In the genomic region with DNA sequence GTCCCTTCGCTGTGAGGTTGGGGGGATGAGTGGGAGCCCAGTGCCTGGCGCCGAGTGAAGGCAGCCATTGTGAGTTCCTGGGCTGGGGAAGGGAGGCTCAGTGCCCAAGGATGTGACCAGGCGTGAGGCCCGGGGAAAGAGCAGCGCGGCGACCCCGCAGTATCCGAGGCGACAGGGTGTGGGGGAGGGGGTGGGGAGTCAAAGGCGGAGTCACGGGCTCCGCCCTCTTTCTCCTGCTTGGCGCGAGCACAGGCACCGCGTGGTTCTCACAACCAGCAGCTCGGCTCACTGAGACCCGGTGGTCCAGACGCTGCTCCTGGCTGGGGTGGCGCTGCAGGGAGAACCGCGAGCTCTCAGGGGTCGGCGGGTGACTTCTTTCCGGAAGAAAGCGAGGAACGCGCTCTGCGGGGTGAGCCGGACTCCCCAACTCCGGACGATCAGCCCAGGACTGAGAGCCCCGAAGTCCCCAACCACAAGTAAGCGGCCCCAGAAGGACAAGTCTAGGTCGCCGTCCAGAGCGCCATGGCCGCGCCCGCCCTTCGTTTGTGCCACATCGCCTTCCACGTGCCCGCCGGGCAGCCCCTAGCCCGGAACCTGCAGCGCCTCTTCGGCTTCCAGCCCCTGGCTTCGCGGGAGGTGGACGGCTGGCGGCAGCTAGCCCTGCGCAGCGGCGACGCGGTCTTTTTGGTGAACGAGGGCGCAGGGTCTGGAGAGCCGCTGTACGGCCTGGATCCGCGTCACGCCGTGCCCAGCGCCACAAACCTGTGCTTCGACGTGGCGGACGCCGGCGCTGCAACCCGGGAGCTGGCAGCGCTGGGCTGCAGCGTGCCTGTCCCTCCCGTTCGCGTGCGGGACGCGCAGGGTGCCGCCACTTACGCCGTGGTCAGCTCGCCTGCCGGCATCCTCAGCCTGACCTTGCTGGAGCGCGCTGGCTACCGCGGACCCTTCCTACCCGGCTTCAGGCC, we compare ENCODE assay signal across 7 cellular contexts. TPM values are rescaled to one million over a fixed set of nuclear protein-coding genes. Genes with fewer than 3 reads are reported as not detected.
A peak's percentile ranks its signal among the peaks of the same experiment; 100 is the strongest.
DNase-seq lines count a peak whose midpoint lies in the region; ATAC-seq and TF ChIP-seq lines count a peak whose summit lies in the region.

Gene HPDL, plus strand, starts transcription at position 269 of the 965 bp plus-strand sequence. Its CDS starts 254 bp downstream, at position 523.

- no peak for TF ChIP-seq CTCF in WTC11 (IDR thresholded peaks at IDR 0.05)

- CTCF ChIA-PET in WTC11 (lab: Charles Lee), result interaction anchor here (0.5 to 4.4 kb wide), 7 partner anchors 13 to 409 kb away, joined by 3 to 32 read pairs (median 7); partner anchors contain the start of genes MUTYH, TOE1 and UROD

- DNase-seq in NCI-H1092 treated with DMSO at 0.1 percent for 48 hours (lab: John Stamatoyannopoulos, UW) (peak; percentile 86), WTC11 (ENCODE audit: low spot score) (peak; percentile 86), cerebellar cortex (ENCODE audit: low spot score) (peak; percentile 55), kidney tubule cell (ENCODE audit: low spot score) (peak; percentile 36)
- peak; percentile 59 to 69 for DNase-seq in stimulated activated CD4-positive, alpha-beta T cell treated with anti-CD3 and anti-CD28 coated beads, Interleukin-1b, Interleukin-23, amount 100 ng/mL, for 4 hours (ENCODE audit: low read depth in 2 of 2)

- H3K4me3 Mint-ChIP-seq in WTC11, result peak within 1 kb of the TSS; percentile 70

- peak within 1 kb of the TSS; percentile 79 for H3K27ac Mint-ChIP-seq in WTC11

- no peak for ATAC-seq in GM18505 (IDR thresholded peaks at IDR 0.05; ENCODE audit: unreplicated experiment)
- ATAC-seq in WTC11, result peak; percentile 83
- no peak for ATAC-seq in GM19328 (IDR thresholded peaks at IDR 0.05; ENCODE audit: unreplicated experiment)

- peaks cover 46% of the 10 kb centered on the region for H3K4me1 Mint-ChIP-seq in WTC11

- H3K27me3 Mint-ChIP-seq in WTC11 (ENCODE audit: low read depth), result no peaks in the 10 kb centered on the region; the same call in 1 of the 2 replicates

- H3K36me3 Mint-ChIP-seq in WTC11, result peaks cover 23% of the 10 kb centered on the region

- H3K9me3 Mint-ChIP-seq in WTC11, result peaks cover 9% of the 10 kb centered on the region

- POLR2A ChIA-PET in WTC11 (lab: Charles Lee), result interaction anchor here (0.6 to 4.4 kb wide), 10 partner anchors 8 to 316 kb away, joined by 3 to 54 read pairs (median 5); partner anchors contain the start of genes CCDC163, HECTD3, MMACHC and MUTYH

- peak; percentile 82 for TF ChIP-seq POLR2A in GM18505 (IDR thresholded peaks at IDR 0.05; ENCODE audit: borderline replicate concordance, extremely low read depth, insufficient read depth, insufficient read length)

TF ChIP-seq in WTC11, 78 proteins besides CTCF, POLR2A, EP300 and RAD21 (continues in another document):
- TF ChIP-seq, protein P1, sequence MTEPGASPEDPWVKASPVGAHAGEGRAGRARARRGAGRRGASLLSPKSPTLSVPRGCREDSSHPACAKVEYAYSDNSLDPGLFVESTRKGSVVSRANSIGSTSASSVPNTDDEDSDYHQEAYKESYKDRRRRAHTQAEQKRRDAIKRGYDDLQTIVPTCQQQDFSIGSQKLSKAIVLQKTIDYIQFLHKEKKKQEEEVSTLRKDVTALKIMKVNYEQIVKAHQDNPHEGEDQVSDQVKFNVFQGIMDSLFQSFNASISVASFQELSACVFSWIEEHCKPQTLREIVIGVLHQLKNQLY (CRISPR knock-in tag; IDR thresholded peaks at IDR 0.05), result peak; percentile 88; the same call in 1 of the 2 replicates
- TF ChIP-seq ATF1 (CRISPR knock-in tag; IDR thresholded peaks at IDR 0.05) (peak; percentile 54; the same call in 1 of the 2 replicates), SMAD3 (CRISPR knock-in tag; IDR thresholded peaks at IDR 0.05; ENCODE audit: borderline replicate concordance) (peak; percentile 87; the same call in 1 of the 2 replicates), ZNF317 (CRISPR knock-in tag; IDR thresholded peaks at IDR 0.05; ENCODE audit: borderline replicate concordance, low read depth) (peak; percentile 50; the same call in 1 of the 2 replicates), ZNF281 (CRISPR knock-in tag; IDR thresholded peaks at IDR 0.05) (peak; percentile 91), CBFB (CRISPR knock-in tag; IDR thresholded peaks at IDR 0.05; ENCODE audit: low read depth) (peak; percentile 74; the same call in 1 of the 2 replicates), TP53 (CRISPR knock-in tag; IDR thresholded peaks at IDR 0.05) (peak; percentile 79; the same call in 1 of the 2 replicates), ATF6 (CRISPR knock-in tag; IDR thresholded peaks at IDR 0.05) (no peak), E2F1 (CRISPR knock-in tag; IDR thresholded peaks at IDR 0.05) (peak; percentile 34; the same call in 1 of the 2 replicates), ZNF232 (CRISPR knock-in tag; IDR thresholded peaks at IDR 0.05) (peak; percentile 81; the same call in 1 of the 2 replicates), RORB (CRISPR knock-in tag; IDR thresholded peaks at IDR 0.05) (no peak)
- TF ChIP-seq, protein P2, sequence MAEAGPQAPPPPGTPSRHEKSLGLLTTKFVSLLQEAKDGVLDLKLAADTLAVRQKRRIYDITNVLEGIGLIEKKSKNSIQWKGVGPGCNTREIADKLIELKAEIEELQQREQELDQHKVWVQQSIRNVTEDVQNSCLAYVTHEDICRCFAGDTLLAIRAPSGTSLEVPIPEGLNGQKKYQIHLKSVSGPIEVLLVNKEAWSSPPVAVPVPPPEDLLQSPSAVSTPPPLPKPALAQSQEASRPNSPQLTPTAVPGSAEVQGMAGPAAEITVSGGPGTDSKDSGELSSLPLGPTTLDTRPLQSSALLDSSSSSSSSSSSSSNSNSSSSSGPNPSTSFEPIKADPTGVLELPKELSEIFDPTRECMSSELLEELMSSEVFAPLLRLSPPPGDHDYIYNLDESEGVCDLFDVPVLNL (CRISPR knock-in tag; IDR thresholded peaks at IDR 0.05; ENCODE audit: borderline replicate concordance, low read depth), result 0 out of 2 replicates have a peak, but pooled peaks have one; percentile 24
- TF ChIP-seq, protein P3, sequence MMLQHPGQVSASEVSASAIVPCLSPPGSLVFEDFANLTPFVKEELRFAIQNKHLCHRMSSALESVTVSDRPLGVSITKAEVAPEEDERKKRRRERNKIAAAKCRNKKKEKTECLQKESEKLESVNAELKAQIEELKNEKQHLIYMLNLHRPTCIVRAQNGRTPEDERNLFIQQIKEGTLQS (CRISPR knock-in tag; conservative IDR thresholded peaks at IDR 0.05), result no peak

RNA-seq across cellular contexts. Expression of gene HPDL, which starts in this region (rescaled TPM):
- 24.9 to 44.0 TPM (median 27.8 TPM) in 3 replicates for total RNA-seq in WTC11 (2021)

Comparison
In these comparisons a context has a peak if more than half of its experiments do, and no peak if none do; other contexts are left out.
1. DNase-seq: peak in every context shown above with its lines; median percentile 86 in NCI-H1092 treated with DMSO at 0.1 percent for 48 hours; 86 in WTC11; 64 in stimulated activated CD4-positive, alpha-beta T cell treated with anti-CD3 and anti-CD28 coated beads, Interleukin-1b, Interleukin-23, amount 100 ng/mL, for 4 hours; 55 in cerebellar cortex; 36 in kidney tubule cell.